In the genomic region with DNA sequence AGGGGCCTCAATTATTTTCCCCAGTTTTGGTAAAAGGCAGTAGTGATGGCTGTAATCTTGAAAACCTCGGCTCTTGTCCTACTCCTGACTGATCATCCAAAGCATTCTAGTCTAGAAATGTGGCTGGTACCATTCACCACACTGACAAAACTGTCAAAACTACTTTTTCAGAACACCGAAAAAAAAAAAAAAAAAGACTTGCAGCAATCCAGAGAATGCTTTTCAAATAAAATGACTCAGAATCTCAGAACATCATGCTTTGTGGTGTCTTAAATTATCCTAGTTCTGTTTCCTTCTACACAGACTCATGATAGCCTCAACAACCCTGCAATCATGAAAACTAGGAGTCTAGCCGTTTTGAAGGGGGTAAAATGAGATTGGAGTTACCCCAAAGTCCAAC, we compare ENCODE assay signal across 30 cellular contexts. TPM values are rescaled to one million over a fixed set of nuclear protein-coding genes. Genes with fewer than 3 reads are reported as not detected.
"Had no signal": no experiment of that assay in that cellular context is flagged by ENCODE, and none has a peak within 500 bp of the region (broad histone marks: within the 10 kb centered on the region; RNA-seq: fewer than 3 reads in every experiment).

No MANE protein-coding gene starts in this region.

- H3K9ac ChIP-seq: KMS-11 had no signal

- H3K4me2 ChIP-seq: KMS-11, PC-9 had no signal

- H3K27ac Mint-ChIP-seq: activated CD4-positive, alpha-beta memory T cell treated with anti-CD3 and anti-CD28 coated beads for 36 hours; activated CD8-positive, alpha-beta memory T cell treated with anti-CD3 and anti-CD28 coated beads, Interleukin-2, amount 10 ng/mL, durations not matched to agents 7 days and 5 days; activated naive CD8-positive, alpha-beta T cell treated with anti-CD3 and anti-CD28 coated beads for 36 hours; activated T-cell treated with anti-CD3 and anti-CD28 coated beads, Interleukin-2, amount 50 U/mL, for 72 hours; activated T-helper 17 cell treated with anti-CD3 and anti-CD28 coated beads, Interleukin-2, amount 50 U/mL, for 72 hours; brain; T-cell; T-helper 17 cell had no signal

- H3K36me3 Mint-ChIP-seq: activated naive CD8-positive, alpha-beta T cell treated with anti-CD3 and anti-CD28 coated beads for 36 hours; T-cell had no signal

- H3K4me3 Mint-ChIP-seq: activated CD4-positive, alpha-beta memory T cell treated with anti-CD3 and anti-CD28 coated beads for 36 hours; activated CD8-positive, alpha-beta memory T cell treated with anti-CD3 and anti-CD28 coated beads, Interleukin-2, amount 10 ng/mL, durations not matched to agents 7 days and 5 days; activated naive CD8-positive, alpha-beta T cell treated with anti-CD3 and anti-CD28 coated beads for 36 hours; activated T-cell treated with anti-CD3 and anti-CD28 coated beads, Interleukin-2, amount 50 U/mL, for 72 hours; activated T-helper 17 cell treated with anti-CD3 and anti-CD28 coated beads, Interleukin-2, amount 50 U/mL, for 72 hours; brain; T-cell; T-helper 17 cell had no signal

- H3K4me1 Mint-ChIP-seq: activated CD8-positive, alpha-beta memory T cell treated with anti-CD3 and anti-CD28 coated beads, Interleukin-2, amount 10 ng/mL, durations not matched to agents 7 days and 5 days; activated naive CD8-positive, alpha-beta T cell treated with anti-CD3 and anti-CD28 coated beads for 36 hours; activated T-helper 17 cell treated with anti-CD3 and anti-CD28 coated beads, Interleukin-2, amount 50 U/mL, for 72 hours; T-cell had no signal

- H3K4me3 ChIP-seq: PC-9 had no signal

- H3K27me3 Mint-ChIP-seq: activated CD4-positive, alpha-beta memory T cell treated with anti-CD3 and anti-CD28 coated beads for 36 hours; activated naive CD8-positive, alpha-beta T cell treated with anti-CD3 and anti-CD28 coated beads for 36 hours had no signal

- H3K27ac ChIP-seq: KMS-11, PC-9, RWPE1 had no signal

- DNase-seq: activated CD4-positive, alpha-beta memory T cell treated with anti-CD3 and anti-CD28 coated beads for 36 hours; activated CD4-positive, alpha-beta T cell treated with anti-CD3 and anti-CD28 coated beads, Interleukin-2, amount 50 U/mL, for 1 hour; activated CD8-positive, alpha-beta memory T cell treated with anti-CD3 and anti-CD28 coated beads for 24 hours; activated CD8-positive, alpha-beta memory T cell treated with anti-CD3 and anti-CD28 coated beads, Interleukin-2, amount 10 ng/mL, durations not matched to agents 7 days and 5 days; activated CD8-positive, alpha-beta memory T cell treated with anti-CD3 and anti-CD28 coated beads, Interleukin-2, amount 50 U/mL, for 48 hours; activated effector memory CD4-positive, alpha-beta T cell treated with anti-CD3 and anti-CD28 coated beads, Interleukin-2, amount 50 U/mL, for 16 hours; activated naive CD4-positive, alpha-beta T cell; activated naive CD4-positive, alpha-beta T cell treated with anti-CD3 and anti-CD28 coated beads, Interleukin-2, amount 50 U/mL, for 16 hours; activated naive CD8-positive, alpha-beta T cell treated with anti-CD3 and anti-CD28 coated beads for 36 hours; activated T-cell treated with anti-CD3 and anti-CD28 coated beads, Interleukin-2, amount 50 U/mL, for 72 hours; caudate nucleus; NCI-H1048; NCI-H1105 treated with DMSO at 0.1 percent for 48 hours; NCI-H1436; NCI-H1694; NCI-H1930; NCI-H2081 treated with DMSO at 0.1 percent for 48 hours; NCI-H226; NCI-H524 treated with DMSO at 0.1 percent for 48 hours; NK-92 treated with Interleukin-12 subunit alpha and Interleukin-12 subunit beta, amount 100 ng/mL, for 24 hours; PC-9; SIG-M5; T-cell; T-helper 17 cell had no signal

- H2AFZ ChIP-seq: PC-9 had no signal

RNA-seq across cellular contexts. Expression of gene SLC28A3, which starts 13.4 kb away (rescaled TPM):
- total RNA-seq: NCI-H460, SK-MEL-5, T-cell, T-helper 17 cell had no signal
